In the genomic region with DNA sequence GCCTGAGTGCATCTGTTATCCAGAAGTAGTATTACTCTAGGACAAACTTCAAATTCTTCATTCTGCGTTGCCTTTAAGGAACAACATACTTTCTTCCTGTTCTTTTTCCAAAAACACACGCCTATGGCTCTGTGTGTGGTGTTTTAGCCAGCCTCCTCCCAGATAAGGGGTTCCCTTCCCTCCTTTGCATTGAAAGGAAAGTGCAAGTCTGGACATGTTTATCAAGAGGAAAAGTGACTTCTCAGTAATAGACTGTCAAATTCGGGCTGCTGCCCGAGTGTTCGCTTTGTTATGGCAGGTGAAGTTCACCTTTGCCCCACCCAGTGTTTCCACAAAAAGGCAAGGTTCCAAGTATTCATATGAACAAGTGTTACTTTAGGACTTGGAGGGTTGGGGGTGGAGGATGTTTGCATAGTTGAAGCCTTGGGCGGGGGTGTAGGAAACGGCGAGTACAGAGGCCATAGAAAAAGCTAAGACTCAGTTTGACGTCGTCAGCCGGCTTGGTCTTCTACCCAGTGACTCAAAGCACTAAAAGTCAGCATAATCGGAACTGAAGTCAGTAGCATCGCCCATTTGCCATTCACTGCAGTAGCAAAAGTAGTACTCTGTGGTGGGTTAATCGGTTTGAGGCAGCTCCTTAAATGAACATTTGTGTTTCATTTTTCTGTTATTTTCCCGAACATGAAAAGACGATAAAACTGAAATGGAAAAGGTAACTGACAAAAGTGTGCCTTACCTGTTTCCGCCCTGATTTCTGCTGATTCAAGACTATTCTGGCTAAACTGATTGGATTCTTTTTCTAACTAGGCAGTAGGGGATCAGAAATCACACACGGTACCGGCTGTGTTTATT, we compare ENCODE assay signal across 8 cellular contexts. TPM values are rescaled to one million over a fixed set of nuclear protein-coding genes. Genes with fewer than 3 reads are reported as not detected.
DNase-seq lines count a peak whose midpoint lies in the region; ATAC-seq and TF ChIP-seq lines count a peak whose summit lies in the region.

No MANE protein-coding gene starts in this region.

- no peak for TF ChIP-seq CTCF in brain (conservative IDR thresholded peaks at IDR 0.05)

- peak overlapping the region; percentile 2 for H3K4me2 ChIP-seq in mesendoderm (ENCODE audit: low read length)

- WGBS in mesendoderm (ENCODE audit: extremely low coverage, insufficient coverage, low lambda C conversion rate), result no CpG with 5 or more reads among the region's 19 CpGs

- H2BK120ac ChIP-seq in mesendoderm (ENCODE audit: low read depth, low read length), result peak overlapping the region; percentile 90

- H3K4me3 Mint-ChIP-seq in brain, result peak overlapping the region in 4 of 5 experiments; percentile 62 to 84 (median 72)

- peaks cover 40% of the 10 kb centered on the region for H3K27me3 Mint-ChIP-seq in brain

- no peaks in the 10 kb centered on the region for H3K27me3 ChIP-seq in mesendoderm (ENCODE audit: insufficient read depth, low read length, poor library complexity)

- H3K36me3 ChIP-seq in ES-I3 (ENCODE audit: insufficient read depth, low read length) (no peaks in the 10 kb centered on the region), mesendoderm (ENCODE audit: control insufficient read depth, insufficient read depth, low read length) (no peaks in the 10 kb centered on the region)

- H3K27ac ChIP-seq in mesendoderm (ENCODE audit: low read depth, low read length), result no peak overlapping the region

- no peaks in the 10 kb centered on the region for H3K9me3 ChIP-seq in ES-I3 (ENCODE audit: control insufficient read depth, insufficient read depth, low read length)

- H2BK5ac ChIP-seq in mesendoderm (ENCODE audit: low read length), result no peak overlapping the region

- H3K18ac ChIP-seq in mesendoderm (ENCODE audit: low read length), result peak overlapping the region; percentile 88

- no peaks in the 10 kb centered on the region for H3K36me3 Mint-ChIP-seq in brain

- H3K23ac ChIP-seq in mesendoderm (ENCODE audit: low read length), result no peak overlapping the region

- H3K4me1 Mint-ChIP-seq in brain, result peaks cover 27% of the 10 kb centered on the region

- H3K4me1 ChIP-seq in ES-I3 (ENCODE audit: insufficient read depth, low read length) (peaks cover 16% of the 10 kb centered on the region), mesendoderm (ENCODE audit: control insufficient read depth, low read depth, low read length) (peaks cover 18% of the 10 kb centered on the region)

- no peak overlapping the region for H3K4me3 ChIP-seq in mesendoderm (ENCODE audit: low read length)

- H3K9ac ChIP-seq in ES-I3 (ENCODE audit: low read depth, low read length), result peak overlapping the region; percentile 50
- H3K9ac ChIP-seq in mesendoderm (ENCODE audit: low read length), result peak overlapping the region; percentile 47

- H4K8ac ChIP-seq in mesendoderm (ENCODE audit: low read depth, low read length), result no peak overlapping the region

- H2BK15ac ChIP-seq in mesendoderm (replicated peaks; ENCODE audit: low read depth), result no peak overlapping the region

- no peak overlapping the region for H2AK5ac ChIP-seq in mesendoderm (ENCODE audit: low read length)

- H3K56ac ChIP-seq in mesendoderm (ENCODE audit: low read length), result peak overlapping the region; percentile 75

- peak; percentile 67 for DNase-seq in T-helper 22 cell (ENCODE audit: low read depth)
- DNase-seq in mesendoderm, result peak; percentile 46
- peak; percentile 67 to 90 for DNase-seq in stimulated activated CD8-positive, alpha-beta memory T cell treated with anti-CD3 and anti-CD28 coated beads, Interleukin-7, amount 100 ng/mL, for 48 hours (ENCODE audit: extremely low read depth in 1 of 2, low read depth in 1 of 2)
- DNase-seq in NCI-H345 treated with DMSO at 0.1 percent for 48 hours (lab: John Stamatoyannopoulos, UW; ENCODE audit: unreplicated experiment), result no peak
- DNase-seq in ACHN, result no peak

- no peaks in the 10 kb centered on the region for H3K9me3 Mint-ChIP-seq in brain

- no peaks in the 10 kb centered on the region for H3K79me2 ChIP-seq in mesendoderm (ENCODE audit: control insufficient read depth, insufficient read depth, low read length)

- ATAC-seq in HG02870 (IDR thresholded peaks at IDR 0.05; ENCODE audit: unreplicated experiment), result peak; percentile 36

- in situ Hi-C loops in ACHN (cut with HindIII; ENCODE audit: low pct_ligation_motif_present, low pct_unique_long_range_greater_than_20kb, low sequenced_read_pairs), result no loop called here

- H3K4ac ChIP-seq in mesendoderm (ENCODE audit: low read depth, low read length), result no peak overlapping the region

- peak overlapping the region; percentile 50 to 93 (median 83) for H3K27ac Mint-ChIP-seq in brain

- H3K79me1 ChIP-seq in mesendoderm (ENCODE audit: low read length), result no peaks in the 10 kb centered on the region

- H4K5ac ChIP-seq in mesendoderm (ENCODE audit: low read length), result no peak overlapping the region

RNA-seq across cellular contexts. Expression of a gene that starts 12.5 kb away (rescaled TPM):
- polyA plus RNA-seq in brain (ENCODE audit: insufficient read depth, low read depth, low replicate concordance), result 0.64 TPM
- polyA plus RNA-seq in mesendoderm (2013, experiment 1 of 2), result 3.7 TPM
- polyA plus RNA-seq in mesendoderm (2013, experiment 2 of 2), result 3.5 TPM

Comparison
In these comparisons a context has a peak if more than half of its experiments do, and no peak if none do; other contexts are left out.
1. DNase-seq: peak in T-helper 22 cell (single experiment), mesendoderm (single experiment) and stimulated activated CD8-positive, alpha-beta memory T cell treated with anti-CD3 and anti-CD28 coated beads, Interleukin-7, amount 100 ng/mL, for 48 hours (2 of 2); none in NCI-H345 treated with DMSO at 0.1 percent for 48 hours (single experiment) and ACHN (single experiment).